Comparison of ENCODE assay signal across 15 cellular contexts in genomic region chr10:101021692-101022251, GRCh38. TPM values are rescaled to one million over a fixed set of nuclear protein-coding genes. Genes with fewer than 3 reads are reported as not detected.
A peak's percentile ranks its signal among the peaks of the same experiment; 100 is the strongest.
DNase-seq lines count a peak whose midpoint lies in the region; ATAC-seq and TF ChIP-seq lines count a peak whose summit lies in the region.
"Had no signal": no experiment of that assay in that cellular context is flagged by ENCODE, and none has a peak within 500 bp of the region (broad histone marks: within the 10 kb centered on the region; RNA-seq: fewer than 3 reads in every experiment).

No MANE protein-coding gene starts in this region.

- H3K9me3 ChIP-seq in BLaER1, result no peaks in the 10 kb centered on the region
- H3K9me3 ChIP-seq in neural progenitor cell (ENCODE audit: low read depth), result no peaks in the 10 kb centered on the region

- no peak for TF ChIP-seq POLR2A in GM18505 (IDR thresholded peaks at IDR 0.05; ENCODE audit: borderline replicate concordance, extremely low read depth, insufficient read depth, insufficient read length)

- H3K4me2 ChIP-seq in BLaER1 (peak overlapping the region; percentile 60), neural progenitor cell (no peak overlapping the region)
- H3K4me2 ChIP-seq: GM23338 had no signal

- H3F3A ChIP-seq in neural progenitor cell (ENCODE audit: low read depth), result peaks cover 8% of the 10 kb centered on the region

- in situ Hi-C loops in ACHN (cut with HindIII; ENCODE audit: low pct_ligation_motif_present, low pct_unique_long_range_greater_than_20kb, low sequenced_read_pairs), result no loop called here

- H3K9ac ChIP-seq in BLaER1 (no peak overlapping the region), neural progenitor cell (no peak overlapping the region)

- no peaks in the 10 kb centered on the region for H3K36me3 ChIP-seq in BLaER1
- no peaks in the 10 kb centered on the region for H3K36me3 ChIP-seq in neural progenitor cell

- peaks cover 22% of the 10 kb centered on the region for H3K27me3 Mint-ChIP-seq in activated T-helper 17 cell treated with anti-CD3 and anti-CD28 coated beads, Interleukin-2, amount 50 U/mL, for 72 hours
- H3K27me3 Mint-ChIP-seq in neural progenitor cell (ENCODE audit: insufficient read depth, low read depth), result peaks cover 25% of the 10 kb centered on the region
- H3K27me3 Mint-ChIP-seq in stimulated activated naive B cell treated with anti-CD40 and anti-IgM and Interleukin-4, amounts not matched to agents 10 μg/mL and 1 μg/mL and 100 μg/mL, for 72 hours, result peaks cover 26 to 42% of the 10 kb centered on the region in 2 donors

- H3K4me1 ChIP-seq in BLaER1, result peaks cover 64% of the 10 kb centered on the region
- peaks cover 11% of the 10 kb centered on the region for H3K4me1 ChIP-seq in neural progenitor cell

- TF ChIP-seq CTCF in neural progenitor cell (IDR thresholded peaks at IDR 0.05), result no peak

- H3K27ac Mint-ChIP-seq in activated T-helper 17 cell treated with anti-CD3 and anti-CD28 coated beads, Interleukin-2, amount 50 U/mL, for 72 hours, result peak overlapping the region; percentile 73
- peak overlapping the region; percentile 57 for H3K27ac Mint-ChIP-seq in neural progenitor cell
- peak overlapping the region; percentile 14 for H3K27ac Mint-ChIP-seq in stimulated activated naive B cell treated with anti-CD40 and anti-IgM and Interleukin-4, amounts not matched to agents 10 μg/mL and 1 μg/mL and 100 μg/mL, for 72 hours
- H3K27ac Mint-ChIP-seq: CD8-positive, alpha-beta T cell; GM23338; HFFc6 had no signal

- no peak overlapping the region for H3K4me3 Mint-ChIP-seq in activated T-helper 17 cell treated with anti-CD3 and anti-CD28 coated beads, Interleukin-2, amount 50 U/mL, for 72 hours
- no peak overlapping the region for H3K4me3 Mint-ChIP-seq in neural progenitor cell
- H3K4me3 Mint-ChIP-seq in stimulated activated naive B cell treated with anti-CD40 and anti-IgM and Interleukin-4, amounts not matched to agents 10 μg/mL and 1 μg/mL and 100 μg/mL, for 72 hours, result no peak overlapping the region
- H3K4me3 Mint-ChIP-seq: CD8-positive, alpha-beta T cell; GM23338; HFFc6 had no signal

- H2AFZ ChIP-seq in neural progenitor cell (replicated peaks), result no peak overlapping the region
- H2AFZ ChIP-seq: GM23338 had no signal

- H3K36me3 Mint-ChIP-seq in activated T-helper 17 cell treated with anti-CD3 and anti-CD28 coated beads, Interleukin-2, amount 50 U/mL, for 72 hours (ENCODE audit: low read depth), result no peaks in the 10 kb centered on the region
- H3K36me3 Mint-ChIP-seq in neural progenitor cell, result no peaks in the 10 kb centered on the region
- H3K36me3 Mint-ChIP-seq in stimulated activated naive B cell treated with anti-CD40 and anti-IgM and Interleukin-4, amounts not matched to agents 10 μg/mL and 1 μg/mL and 100 μg/mL, for 72 hours, result no peaks in the 10 kb centered on the region
- H3K36me3 Mint-ChIP-seq: CD8-positive, alpha-beta T cell had no signal

- no peaks in the 10 kb centered on the region for H3K9me3 Mint-ChIP-seq in activated T-helper 17 cell treated with anti-CD3 and anti-CD28 coated beads, Interleukin-2, amount 50 U/mL, for 72 hours
- no peaks in the 10 kb centered on the region for H3K9me3 Mint-ChIP-seq in neural progenitor cell
- H3K9me3 Mint-ChIP-seq in stimulated activated naive B cell treated with anti-CD40 and anti-IgM and Interleukin-4, amounts not matched to agents 10 μg/mL and 1 μg/mL and 100 μg/mL, for 72 hours, result no peaks in the 10 kb centered on the region
- H3K9me3 Mint-ChIP-seq: CD8-positive, alpha-beta T cell; GM23338; HFFc6 had no signal

- no peak for ATAC-seq in activated T-helper 17 cell treated with anti-CD3 and anti-CD28 coated beads, Interleukin-2, amount 50 U/mL, for 72 hours (replicated peaks)
- ATAC-seq in stimulated activated naive B cell treated with anti-CD40 and anti-IgM and Interleukin-4, amounts not matched to agents 10 μg/mL and 1 μg/mL and 100 μg/mL, for 72 hours (replicated peaks), result no peak
- no peak for ATAC-seq in GM18505 (IDR thresholded peaks at IDR 0.05; ENCODE audit: unreplicated experiment)
- ATAC-seq: CD8-positive, alpha-beta T cell; GM23338; HCT116 had no signal

- no peaks in the 10 kb centered on the region for H3K79me2 ChIP-seq in neural progenitor cell (ENCODE audit: low read depth)

- no peak overlapping the region for H3K4me3 ChIP-seq in BLaER1
- H3K4me3 ChIP-seq in neural progenitor cell, result no peak overlapping the region
- H3K4me3 ChIP-seq: GM23338 had no signal

- no peaks in the 10 kb centered on the region for H3K4me1 Mint-ChIP-seq in activated T-helper 17 cell treated with anti-CD3 and anti-CD28 coated beads, Interleukin-2, amount 50 U/mL, for 72 hours
- peaks cover 12% of the 10 kb centered on the region for H3K4me1 Mint-ChIP-seq in neural progenitor cell
- H3K4me1 Mint-ChIP-seq in stimulated activated naive B cell treated with anti-CD40 and anti-IgM and Interleukin-4, amounts not matched to agents 10 μg/mL and 1 μg/mL and 100 μg/mL, for 72 hours, result peaks cover 11 to 25% of the 10 kb centered on the region in 2 donors

- no peak for DNase-seq in neural progenitor cell (ENCODE audit: low spot score)
- DNase-seq in stimulated activated naive B cell treated with anti-CD40 and anti-IgM and Interleukin-4, amounts not matched to agents 10 μg/mL and 1 μg/mL and 100 μg/mL, for 72 hours, result no peak
- DNase-seq in Ammon's horn (ENCODE audit: low spot score), result no peak
- no peak for DNase-seq in ACHN
- DNase-seq: CD8-positive, alpha-beta T cell; COR-L47; DMS 273 treated with DMSO at 0.1 percent for 48 hours; H7; HFFc6; KG1 had no signal

- H3K27ac ChIP-seq in BLaER1, result no peak overlapping the region
- no peak overlapping the region for H3K27ac ChIP-seq in neural progenitor cell

- H3K27me3 ChIP-seq in BLaER1 (no peaks in the 10 kb centered on the region), neural progenitor cell (peaks cover 46% of the 10 kb centered on the region)

- H4K20me1 ChIP-seq in BLaER1, result no peaks in the 10 kb centered on the region
- H4K20me1 ChIP-seq in neural progenitor cell (ENCODE audit: low read depth), result no peaks in the 10 kb centered on the region

RNA-seq across cellular contexts. Expression of gene PDZD7, which starts 9.2 kb away (rescaled TPM):
- total RNA-seq in activated T-helper 17 cell treated with anti-CD3 and anti-CD28 coated beads, Interleukin-2, amount 50 U/mL, for 72 hours, result 1 to 10 TPM in 1 of 2 donors, under 1 TPM in 1; 0.48 to 2.9 TPM
- 0.25 TPM in 1 of 2 replicates, not detected in the other for total RNA-seq in neural progenitor cell (ENCODE audit: low replicate concordance)

RNA-seq across cellular contexts. Expression of gene SFXN3, which starts 9.3 kb away (rescaled TPM):
- 100 to 1,000 TPM in 1 of 2 donors, 10 to 100 TPM in 1; 45.9 to 150 TPM for total RNA-seq in activated T-helper 17 cell treated with anti-CD3 and anti-CD28 coated beads, Interleukin-2, amount 50 U/mL, for 72 hours
- total RNA-seq in neural progenitor cell (ENCODE audit: low replicate concordance), result 0.09 TPM in 1 of 2 replicates, not detected in the other

RNA-seq across cellular contexts. Expression of gene LZTS2, which starts 22.2 kb away (rescaled TPM):
- total RNA-seq in activated T-helper 17 cell treated with anti-CD3 and anti-CD28 coated beads, Interleukin-2, amount 50 U/mL, for 72 hours, result 10 to 100 TPM; 15.0 to 24.8 TPM
- total RNA-seq in neural progenitor cell (ENCODE audit: low replicate concordance), result 34.7 and 111 TPM in 2 replicates

RNA-seq across cellular contexts. Expression of gene TWNK, which starts 34.4 kb away (rescaled TPM):
- 10 to 100 TPM; 12.0 to 24.9 TPM for total RNA-seq in activated T-helper 17 cell treated with anti-CD3 and anti-CD28 coated beads, Interleukin-2, amount 50 U/mL, for 72 hours
- total RNA-seq in neural progenitor cell (ENCODE audit: low replicate concordance), result 6.4 and 7.1 TPM in 2 replicates

RNA-seq across cellular contexts. Expression of gene MRPL43, which starts 34.5 kb away (rescaled TPM):
- 10 to 100 TPM; 50.1 to 58.7 TPM for total RNA-seq in activated T-helper 17 cell treated with anti-CD3 and anti-CD28 coated beads, Interleukin-2, amount 50 U/mL, for 72 hours
- 24.5 and 55.8 TPM in 2 replicates for total RNA-seq in neural progenitor cell (ENCODE audit: low replicate concordance)

Comparison
In these comparisons a context has a peak if more than half of its experiments do, and no peak if none do; other contexts are left out.
1. H3K27ac Mint-ChIP-seq: peak in every context shown above with its lines; median percentile 73 in activated T-helper 17 cell treated with anti-CD3 and anti-CD28 coated beads, Interleukin-2, amount 50 U/mL, for 72 hours; 57 in neural progenitor cell; 14 in stimulated activated naive B cell treated with anti-CD40 and anti-IgM and Interleukin-4, amounts not matched to agents 10 μg/mL and 1 μg/mL and 100 μg/mL, for 72 hours.
2. RNA of gene SFXN3, which starts 9.3 kb away (total RNA-seq): 45.9 to 150 TPM in activated T-helper 17 cell treated with anti-CD3 and anti-CD28 coated beads, Interleukin-2, amount 50 U/mL, for 72 hours; 0.09 TPM in neural progenitor cell; every median in the first group is over 10 times any median in the second.